8 cellular contexts compared by ENCODE assay signal in the genomic region with DNA sequence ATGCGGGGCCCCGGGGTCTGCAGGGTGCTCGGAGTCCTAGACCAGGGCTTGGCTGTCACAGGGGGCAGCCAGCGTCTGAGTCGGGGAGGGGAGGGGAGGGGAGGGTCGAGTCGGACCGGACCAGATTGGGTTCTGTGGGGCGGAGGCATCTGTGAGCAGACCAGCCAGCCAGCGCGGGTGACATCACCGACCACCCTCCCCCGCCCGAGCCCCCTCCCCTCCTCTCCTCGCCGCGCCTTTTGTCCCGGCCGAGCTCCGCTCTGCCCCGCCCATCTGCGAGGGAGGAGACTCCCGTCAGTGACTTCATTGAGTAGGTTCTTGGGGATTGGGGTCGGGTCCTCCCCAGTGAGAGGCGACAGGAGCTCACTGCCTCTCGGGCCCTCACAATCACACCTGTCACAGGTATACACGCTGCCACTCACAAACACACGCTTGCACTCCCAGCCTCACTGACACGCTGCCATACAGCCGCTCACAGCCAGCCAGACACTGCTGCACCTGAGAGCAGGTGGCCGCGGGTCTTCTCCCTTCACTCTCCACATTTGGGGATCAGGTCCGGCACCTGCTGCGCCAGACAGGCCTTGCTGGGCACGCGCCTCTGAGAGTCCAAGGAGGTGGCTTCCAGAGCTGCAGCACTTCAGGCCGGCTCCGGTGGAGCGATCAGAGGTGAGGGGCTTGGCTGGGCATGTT. TPM values are rescaled to one million over a fixed set of nuclear protein-coding genes. Genes with fewer than 3 reads are reported as not detected.
A peak's percentile ranks its signal among the peaks of the same experiment; 100 is the strongest.
DNase-seq lines count a peak whose midpoint lies in the region; ATAC-seq, FAIRE-seq and TF ChIP-seq lines count a peak whose summit lies in the region.

No MANE protein-coding gene starts in this region.

- no peaks in the 10 kb centered on the region for H3K9me3 ChIP-seq in neutrophil

- POLR2A ChIA-PET in activated CD4-positive, alpha-beta T cell treated with anti-CD3 and anti-CD28 coated beads for 36 hours (lab: Charles Lee) = interaction anchor here (1.3 kb wide), 1 partner anchor 12 kb away, joined by 5 read pairs; no protein-coding TSS in a partner anchor

- CTCF ChIA-PET in activated CD4-positive, alpha-beta T cell treated with anti-CD3 and anti-CD28 coated beads for 36 hours (lab: Charles Lee) = interaction anchor here (0.6 to 2.3 kb wide), 6 partner anchors 12 to 105 kb away, joined by 3 to 5 read pairs (median 4); no protein-coding TSS in a partner anchor

- intact Hi-C loops in activated CD4-positive, alpha-beta T cell treated with anti-CD3 and anti-CD28 coated beads for 36 hours (cut with DNase I, micrococcal nuclease) = loop anchor here (1.0 to 5.0 kb wide), 12 partner anchors 82 to 1173 kb away; a partner anchor contains a TSS
- intact Hi-C loops in head of caudate nucleus (cut with DNase I) = loop anchor here (5.0 kb wide), 2 partner anchors 87 to 93 kb away; a partner anchor contains a TSS

- no peak for ATAC-seq in activated CD4-positive, alpha-beta T cell treated with anti-CD3 and anti-CD28 coated beads for 36 hours
- peak; percentile 1 to 2 for ATAC-seq in activated naive CD4-positive, alpha-beta T cell treated with anti-CD3 and anti-CD28 coated beads, Interleukin-2, amount 50 U/mL, for 72 hours
- no peak for ATAC-seq in HG03097 (IDR thresholded peaks at IDR 0.05; ENCODE audit: low FRiP score, unreplicated experiment)

- H3K4me1 ChIP-seq in neutrophil (ENCODE audit: control insufficient read depth in 1 of 2, insufficient read depth in 1 of 2, low read depth in 1 of 2, low read length in 1 of 2) = peaks cover 43 to 51% of the 10 kb centered on the region in 2 experiments

- H3K36me3 ChIP-seq in neutrophil = no peaks in the 10 kb centered on the region

- no peak for TF ChIP-seq CTCF in neutrophil (IDR thresholded peaks at IDR 0.05)

- peaks cover 5% of the 10 kb centered on the region for H3K36me3 Mint-ChIP-seq in activated CD4-positive, alpha-beta T cell treated with anti-CD3 and anti-CD28 coated beads for 36 hours (ENCODE audit: low read depth)
- H3K36me3 Mint-ChIP-seq in activated naive CD4-positive, alpha-beta T cell treated with anti-CD3 and anti-CD28 coated beads, Interleukin-2, amount 50 U/mL, for 72 hours = peaks cover 0 to 14% of the 10 kb centered on the region in 2 donors

- peak overlapping the region; percentile 36 for H3K27ac ChIP-seq in neutrophil

- H3K27ac Mint-ChIP-seq in activated CD4-positive, alpha-beta T cell treated with anti-CD3 and anti-CD28 coated beads for 36 hours = peak overlapping the region; percentile 22
- H3K27ac Mint-ChIP-seq in activated naive CD4-positive, alpha-beta T cell treated with anti-CD3 and anti-CD28 coated beads, Interleukin-2, amount 50 U/mL, for 72 hours = peak overlapping the region; percentile 82 to 98

- peaks cover 77% of the 10 kb centered on the region for H3K4me1 Mint-ChIP-seq in activated CD4-positive, alpha-beta T cell treated with anti-CD3 and anti-CD28 coated beads for 36 hours

- FAIRE-seq in RCC 7860 (lab: Jason Lieb, UNC) = no peak

- H3K9me3 Mint-ChIP-seq in activated CD4-positive, alpha-beta T cell treated with anti-CD3 and anti-CD28 coated beads for 36 hours (ENCODE audit: low read depth) = no peaks in the 10 kb centered on the region
- H3K9me3 Mint-ChIP-seq in activated naive CD4-positive, alpha-beta T cell treated with anti-CD3 and anti-CD28 coated beads, Interleukin-2, amount 50 U/mL, for 72 hours = no peaks in the 10 kb centered on the region

- peak; percentile 72 for DNase-seq in activated CD4-positive, alpha-beta T cell treated with anti-CD3 and anti-CD28 coated beads for 36 hours
- DNase-seq in activated CD4-positive, alpha-beta T cell treated with anti-CD3 and anti-CD28 coated beads for 1 hour = no peak
- DNase-seq in NCI-H748 (lab: John Stamatoyannopoulos, UW; ENCODE audit: unreplicated experiment) (peak; percentile 77), head of caudate nucleus (peak in 38 of 42 donors; percentile 17 to 81 (median 58)), RCC 7860 (ENCODE audit: low spot score) (no peak)
- DNase-seq in activated naive CD4-positive, alpha-beta T cell treated with anti-CD3 and anti-CD28 coated beads, Interleukin-2, amount 50 U/mL, for 72 hours (ENCODE audit: low spot score in 2 of 2) = peak in 1 of 2 donors; percentile 67

- peak overlapping the region; percentile 91 to 94 for H3K4me3 ChIP-seq in neutrophil (ENCODE audit: low read depth in 1 of 2, low read length in 1 of 2)

- H3K27me3 Mint-ChIP-seq in activated CD4-positive, alpha-beta T cell treated with anti-CD3 and anti-CD28 coated beads for 36 hours = no peaks in the 10 kb centered on the region

- peaks cover 67% of the 10 kb centered on the region for H3K27me3 ChIP-seq in neutrophil

- peak overlapping the region; percentile 78 for H3K4me3 Mint-ChIP-seq in activated CD4-positive, alpha-beta T cell treated with anti-CD3 and anti-CD28 coated beads for 36 hours

RNA-seq across cellular contexts. Expression of a gene that starts 0.5 kb away (rescaled TPM):
- 10 to 100 TPM; 10.3 to 11.3 TPM for total RNA-seq in activated CD4-positive, alpha-beta T cell treated with anti-CD3 and anti-CD28 coated beads for 36 hours
- 10 to 100 TPM in 1 of 2 donors, 1 to 10 TPM in 1; 9.3 to 42.5 TPM for total RNA-seq in activated naive CD4-positive, alpha-beta T cell treated with anti-CD3 and anti-CD28 coated beads, Interleukin-2, amount 50 U/mL, for 72 hours

RNA-seq across cellular contexts. Expression of a gene that starts 32.0 kb away (rescaled TPM):
- under 1 TPM; 0.09 to 0.18 TPM for total RNA-seq in activated CD4-positive, alpha-beta T cell treated with anti-CD3 and anti-CD28 coated beads for 36 hours
- total RNA-seq in activated naive CD4-positive, alpha-beta T cell treated with anti-CD3 and anti-CD28 coated beads, Interleukin-2, amount 50 U/mL, for 72 hours = under 1 TPM; 0.06 to 0.09 TPM

Comparison
In these comparisons a context has a peak if more than half of its experiments do, and no peak if none do; other contexts are left out.
1. DNase-seq: peak in activated CD4-positive, alpha-beta T cell treated with anti-CD3 and anti-CD28 coated beads for 36 hours (single experiment), NCI-H748 (single experiment) and head of caudate nucleus (38 of 42); none in activated CD4-positive, alpha-beta T cell treated with anti-CD3 and anti-CD28 coated beads for 1 hour (single experiment) and RCC 7860 (single experiment).
2. ATAC-seq: peak in activated naive CD4-positive, alpha-beta T cell treated with anti-CD3 and anti-CD28 coated beads, Interleukin-2, amount 50 U/mL, for 72 hours (2 of 2); none in activated CD4-positive, alpha-beta T cell treated with anti-CD3 and anti-CD28 coated beads for 36 hours (single experiment) and HG03097 (single experiment).